Comparison of ENCODE assay signal across 10 cellular contexts in the genomic region with DNA sequence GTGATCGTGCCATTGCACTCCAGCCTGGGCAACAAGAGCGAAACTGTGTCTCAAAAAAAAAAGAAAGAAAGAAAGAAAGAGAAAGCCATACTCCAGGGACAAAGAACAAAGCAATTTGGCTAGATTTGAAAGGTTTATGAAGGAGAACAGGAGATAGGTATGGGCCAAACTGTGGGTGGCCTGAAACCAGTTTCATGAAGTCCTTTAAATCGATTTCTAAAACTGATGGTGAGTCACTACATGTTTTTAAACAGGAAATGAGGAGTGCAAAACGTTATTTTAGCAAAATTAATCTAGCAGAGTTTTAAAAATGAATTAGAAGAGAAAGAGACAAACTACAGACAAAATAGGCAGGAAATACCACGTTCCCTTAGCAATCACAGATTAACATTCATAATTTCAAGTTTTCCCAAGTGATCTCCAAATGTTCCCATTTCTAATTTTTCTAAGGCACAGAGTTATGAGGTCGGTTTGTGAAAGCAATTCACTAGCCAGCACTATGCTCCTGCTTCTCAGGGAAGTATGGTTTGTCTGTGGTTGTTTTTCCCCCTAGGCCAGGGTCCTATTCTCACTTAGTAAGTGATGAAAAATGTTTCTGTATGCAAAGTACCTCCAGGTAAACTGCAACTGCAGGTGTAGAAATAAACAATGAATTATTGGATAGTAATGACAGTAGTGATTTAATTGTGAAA.
DNase-seq lines count a peak whose midpoint lies in the region; ATAC-seq and TF ChIP-seq lines count a peak whose summit lies in the region.
"Had no signal": no experiment of that assay in that cellular context is flagged by ENCODE, and none has a peak within 500 bp of the region (broad histone marks: within the 10 kb centered on the region; RNA-seq: fewer than 3 reads in every experiment).

No MANE protein-coding gene starts in this region.

- intact Hi-C loops in A673 (cut with micrococcal nuclease; ENCODE audit: unreplicated experiment) = no loop called here

- H3K27ac ChIP-seq in A673 (ENCODE audit: low read depth, low read length, poor library complexity, severe bottlenecking) = peak overlapping the region; percentile 71
- H3K27ac ChIP-seq: BLaER1 had no signal

- no peak for TF ChIP-seq CTCF in A673 (conservative IDR thresholded peaks at IDR 0.05; ENCODE audit: low read depth, low read length)

- H3K27me3 ChIP-seq in A673 (replicated peaks; ENCODE audit: insufficient read depth, low read depth, low read length, poor library complexity) = no peaks in the 10 kb centered on the region
- H3K27me3 ChIP-seq: BLaER1 had no signal

- no peaks in the 10 kb centered on the region for H3K36me3 ChIP-seq in A673 (ENCODE audit: insufficient read depth, low read length, poor library complexity, severe bottlenecking)
- H3K36me3 ChIP-seq: BLaER1 had no signal

- no TSS peak for BruUV-seq in A673 (replicated peaks; lab: Mats Ljungman, UMichigan)

- CTCF ChIA-PET in A673 (lab: Charles Lee) = interaction anchor here (0.6 kb wide), 1 partner anchor 33 kb away, joined by 5 read pairs; no protein-coding TSS in a partner anchor

- peak; percentile 62 for ATAC-seq in GM19395 (IDR thresholded peaks at IDR 0.05; ENCODE audit: unreplicated experiment)
- peak; percentile 53 for ATAC-seq in SK-N-SH treated with all-trans-retinoic acid at 6 μM for 48 hours

- no peak overlapping the region for H3K4me3 ChIP-seq in A673 (ENCODE audit: low read depth, low read length, poor library complexity, severe bottlenecking)
- H3K4me3 ChIP-seq: BLaER1 had no signal

- POLR2A ChIA-PET in A673 (lab: Charles Lee; ENCODE audit: low non-redundant PET) = no interaction called here

- H3K9me3 ChIP-seq in A673 (ENCODE audit: low read depth, low read length, poor library complexity, severe bottlenecking) = no peaks in the 10 kb centered on the region
- H3K9me3 ChIP-seq: BLaER1 had no signal

- DNase-seq in A673 (ENCODE audit: low spot score) = no peak
- DNase-seq in fibroblast of peridontal ligament (ENCODE audit: extremely low read depth) = peak; percentile 28
- DNase-seq in DMS 273 (lab: John Stamatoyannopoulos, UW; ENCODE audit: unreplicated experiment) = no peak
- DNase-seq in stimulated activated naive CD4-positive, alpha-beta T cell (lab: John Stamatoyannopoulos, UW) = no peak
- no peak for DNase-seq in NCI-H2029 (lab: John Stamatoyannopoulos, UW)
- DNase-seq in DMS153 treated with DMSO at 0.1 percent for 48 hours (lab: John Stamatoyannopoulos, UW; ENCODE audit: unreplicated experiment) = no peak
- DNase-seq: Right ventricle myocardium superior had no signal

- peaks cover 65% of the 10 kb centered on the region for H3K4me1 ChIP-seq in A673 (ENCODE audit: insufficient read depth, low read length, poor library complexity, severe bottlenecking)

TF ChIP-seq in SK-N-SH treated with all-trans-retinoic acid at 6 μM for 48 hours, 23 proteins besides CTCF, POLR2A, EP300 and RAD21:
- no peak for TF ChIP-seq ZC3H10 (CRISPR knock-in tag; IDR thresholded peaks at IDR 0.05)
- no peak for TF ChIP-seq ZFP30 (CRISPR knock-in tag; IDR thresholded peaks at IDR 0.05)
- TF ChIP-seq PPARA (CRISPR knock-in tag; IDR thresholded peaks at IDR 0.05; ENCODE audit: borderline replicate concordance) = no peak
TF ChIP-seq in SK-N-SH treated with all-trans-retinoic acid at 6 μM for 48 hours: peak in this region for 0.
